In the genomic region with DNA sequence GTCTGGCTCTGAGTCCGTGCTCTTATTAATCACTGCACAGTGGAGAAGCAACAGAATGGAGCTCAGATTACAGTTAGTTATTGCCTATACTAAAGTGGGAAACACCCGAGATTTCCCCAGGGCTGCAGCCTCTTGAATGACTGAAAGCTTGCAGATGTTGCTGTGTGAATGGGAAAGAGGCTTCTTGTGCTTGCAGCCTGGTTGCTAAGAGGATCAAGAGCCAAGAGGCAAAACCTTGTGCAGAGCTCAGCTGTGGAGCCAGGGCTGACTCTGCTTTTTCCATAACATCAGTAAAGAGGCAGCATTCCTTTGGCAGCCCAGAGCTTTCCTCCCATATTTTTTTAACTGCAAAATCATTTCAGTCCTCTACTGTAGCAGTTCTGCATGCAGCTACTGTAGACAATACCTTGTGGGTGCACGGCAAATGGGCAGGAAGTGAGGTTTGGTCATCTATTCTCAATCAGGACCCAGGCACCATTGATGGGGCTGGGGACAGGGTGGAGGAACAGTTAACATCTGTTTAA, we compare ENCODE assay signal across 9 cellular contexts.
DNase-seq lines count a peak whose midpoint lies in the region; ATAC-seq and TF ChIP-seq lines count a peak whose summit lies in the region.
"Had no signal": no experiment of that assay in that cellular context is flagged by ENCODE, and none has a peak within 500 bp of the region (broad histone marks: within the 10 kb centered on the region; RNA-seq: fewer than 3 reads in every experiment).

No MANE protein-coding gene starts in this region.

- CTCF ChIA-PET in PC-9 (lab: Charles Lee), result no interaction called here

- no peaks in the 10 kb centered on the region for H3K36me3 ChIP-seq in GM06990 (ENCODE audit: control insufficient read depth, insufficient read depth, low read length)
- no peaks in the 10 kb centered on the region; the same call in 1 of the 2 replicates for H3K36me3 ChIP-seq in PC-9 (ENCODE audit: low read depth)
- H3K36me3 ChIP-seq in upper lobe of right lung, result peaks cover 18% of the 10 kb centered on the region

- no peaks in the 10 kb centered on the region for H4K20me1 ChIP-seq in PC-9 (ENCODE audit: insufficient read depth)

- H3K27me3 ChIP-seq in GM06990 (replicated peaks; ENCODE audit: control insufficient read depth, insufficient read depth, low read length) (no peaks in the 10 kb centered on the region), PC-9 (ENCODE audit: insufficient read depth, low read depth) (no peaks in the 10 kb centered on the region), upper lobe of right lung (no peaks in the 10 kb centered on the region)

- H3K79me2 ChIP-seq in PC-9 (ENCODE audit: low read depth), result no peaks in the 10 kb centered on the region

- H3K4me1 Mint-ChIP-seq in CD14-positive monocyte, result no peaks in the 10 kb centered on the region
- H3K4me1 Mint-ChIP-seq in effector memory CD8-positive, alpha-beta T cell (ENCODE audit: low read depth in 2 of 2), result no peaks in the 10 kb centered on the region

- H3F3A ChIP-seq in PC-9 (ENCODE audit: insufficient read depth, low read depth), result no peaks in the 10 kb centered on the region

- H2AFZ ChIP-seq in PC-9, result no peak overlapping the region

- H3K4me3 Mint-ChIP-seq in CD14-positive monocyte, result no peak overlapping the region
- no peak overlapping the region for H3K4me3 Mint-ChIP-seq in effector memory CD8-positive, alpha-beta T cell

- H3K4me2 ChIP-seq in PC-9, result no peak overlapping the region

- POLR2A ChIA-PET in PC-9 (lab: Charles Lee; ENCODE audit: unreplicated experiment), result no interaction called here

- TF ChIP-seq CTCF in GM06990 (IDR thresholded peaks at IDR 0.05; ENCODE audit: insufficient read depth, low read length, poor library complexity, severe bottlenecking), result no peak
- no peak for TF ChIP-seq CTCF in PC-9 (conservative IDR thresholded peaks at IDR 0.05)
- no peak for TF ChIP-seq CTCF in CD14-positive monocyte (IDR thresholded peaks at IDR 0.05)
- no peak for TF ChIP-seq CTCF in upper lobe of right lung (IDR thresholded peaks at IDR 0.05)

- H3K9me2 ChIP-seq in PC-9 (ENCODE audit: insufficient read depth), result no peaks in the 10 kb centered on the region

- H3K4me1 ChIP-seq in PC-9 (replicated peaks; ENCODE audit: insufficient read depth) (no peaks in the 10 kb centered on the region), upper lobe of right lung (peaks cover 4% of the 10 kb centered on the region)
- H3K4me1 ChIP-seq: psoas muscle had no signal

- peak overlapping the region in 1 of 7 donors; percentile 75 for H3K27ac Mint-ChIP-seq in CD14-positive monocyte
- H3K27ac Mint-ChIP-seq in effector memory CD8-positive, alpha-beta T cell, result no peak overlapping the region

- peaks cover 14 to 22% (median 18%) of the 10 kb centered on the region in 7 donors for H3K9me3 Mint-ChIP-seq in CD14-positive monocyte
- H3K9me3 Mint-ChIP-seq in effector memory CD8-positive, alpha-beta T cell, result peaks cover under 1 to 6% of the 10 kb centered on the region in 2 donors

- ATAC-seq in HG02642 (IDR thresholded peaks at IDR 0.05; ENCODE audit: poor library complexity, unreplicated experiment), result peak; percentile 77
- no peak for ATAC-seq in effector memory CD8-positive, alpha-beta T cell (replicated peaks)
- ATAC-seq in GM18867 (IDR thresholded peaks at IDR 0.05; ENCODE audit: unreplicated experiment), result no peak
- no peak for ATAC-seq in upper lobe of right lung

- H3K9me3 ChIP-seq in PC-9 (ENCODE audit: insufficient read depth, low read depth) (peaks cover 14% of the 10 kb centered on the region), upper lobe of right lung (peaks cover 12% of the 10 kb centered on the region)

- peaks cover 17 to 21% of the 10 kb centered on the region in 2 donors for H3K36me3 Mint-ChIP-seq in CD14-positive monocyte
- peaks cover 4% of the 10 kb centered on the region for H3K36me3 Mint-ChIP-seq in effector memory CD8-positive, alpha-beta T cell (ENCODE audit: insufficient read depth)

- H3K4me3 ChIP-seq in GM06990 (replicated peaks; ENCODE audit: low read depth, low read length) (no peak overlapping the region), PC-9 (no peak overlapping the region), upper lobe of right lung (no peak overlapping the region)
- H3K4me3 ChIP-seq: psoas muscle had no signal

- BruUV-seq in PC-9 (replicated peaks; lab: Mats Ljungman, UMichigan), result TSS peak; percentile 24

- H3K27me3 Mint-ChIP-seq in CD14-positive monocyte (ENCODE audit: low read depth in 3 of 3), result peaks cover 0 to 1% (median 0%) of the 10 kb centered on the region in 3 donors
- H3K27me3 Mint-ChIP-seq in effector memory CD8-positive, alpha-beta T cell, result no peaks in the 10 kb centered on the region

- intact Hi-C loops in PC-9 (cut with micrococcal nuclease; ENCODE audit: unreplicated experiment) (no loop called here), CD14-positive monocyte (cut with micrococcal nuclease) (no loop called here), upper lobe of right lung (cut with DNase I) (no loop called here)

- H3K27ac ChIP-seq in PC-9, result no peak overlapping the region
- no peak overlapping the region for H3K27ac ChIP-seq in upper lobe of right lung
- H3K27ac ChIP-seq: psoas muscle had no signal

- DNase-seq in GM06990 (ENCODE audit: extremely low read depth, insufficient read length), result peak; percentile 9
- no peak for DNase-seq in PC-9
- peak; percentile 21 for DNase-seq in iPS-NIHi11 (ENCODE audit: low spot score)
- DNase-seq in CD14-positive monocyte (ENCODE audit: low spot score), result no peak
- no peak for DNase-seq in effector memory CD8-positive, alpha-beta T cell
- DNase-seq in upper lobe of right lung, result no peak
- DNase-seq: psoas muscle had no signal

Comparison
In these comparisons a context has a peak if more than half of its experiments do, and no peak if none do; other contexts are left out.
1. DNase-seq: peak in GM06990 (single experiment) and iPS-NIHi11 (single experiment); none in PC-9 (0 of 2), CD14-positive monocyte (single experiment), effector memory CD8-positive, alpha-beta T cell (0 of 3) and upper lobe of right lung (single experiment).